8 cellular contexts compared by ENCODE assay signal in genomic region chr2:157443795-157444642, GRCh38. TPM values are rescaled to one million over a fixed set of nuclear protein-coding genes. Genes with fewer than 3 reads are reported as not detected.
A peak's percentile ranks its signal among the peaks of the same experiment; 100 is the strongest.
DNase-seq lines count a peak whose midpoint lies in the region; ATAC-seq and TF ChIP-seq lines count a peak whose summit lies in the region.

Gene CYTIP, minus strand, starts transcription at chr2:157444089. Its CDS starts 69 bp downstream, at chr2:157444020.

- H3K79me2 ChIP-seq in Karpas-422 (ENCODE audit: low read length), result peaks cover 48% of the 10 kb centered on the region

- no peaks in the 10 kb centered on the region for H3K9me3 ChIP-seq in Karpas-422 (ENCODE audit: low read length)
- H3K9me3 ChIP-seq in right lobe of liver, result no peaks in the 10 kb centered on the region

- TF ChIP-seq POLR2A in right lobe of liver (IDR thresholded peaks at IDR 0.05), result peak; percentile 72

- WGBS in right lobe of liver (ENCODE audit: insufficient coverage, low coverage, low lambda C conversion rate, missing lambda C conversion rate), result 57% methylated on average over 13 of the region's 13 CpGs

- peak; percentile 45 for ATAC-seq in GM21528 (IDR thresholded peaks at IDR 0.05; ENCODE audit: low FRiP score, unreplicated experiment)
- ATAC-seq in right lobe of liver, result peak; percentile 62 to 67 (median 66)

- no peaks in the 10 kb centered on the region for H4K20me1 ChIP-seq in Karpas-422 (ENCODE audit: insufficient read depth, low read depth, low read length)

- no peaks in the 10 kb centered on the region for H3K36me3 ChIP-seq in Karpas-422 (ENCODE audit: insufficient read depth, low read length)
- H3K36me3 ChIP-seq in right lobe of liver, result no peaks in the 10 kb centered on the region

- H3K4me2 ChIP-seq in Karpas-422 (ENCODE audit: low read depth, low read length, poor library complexity, severe bottlenecking), result peak within 1 kb of the TSS; percentile 97

- POLR2A ChIA-PET in GM10248 (lab: Yijun Ruan, JAX), result interaction anchor here (0.6 to 1.7 kb wide), 7 partner anchors 9 to 1108 kb away, joined by 3 to 11 read pairs (median 4); no protein-coding TSS in a partner anchor

- peak within 1 kb of the TSS; percentile 81 for H3K9ac ChIP-seq in Karpas-422 (ENCODE audit: low read length)

- peak within 1 kb of the TSS; percentile 81 for H2AFZ ChIP-seq in Karpas-422 (ENCODE audit: low read length)

- H3K4me3 ChIP-seq in Karpas-422 (ENCODE audit: low read length) (peak within 1 kb of the TSS; percentile 80), right lobe of liver (peak within 1 kb of the TSS; percentile 15 to 41 (median 22))

- peaks cover 62% of the 10 kb centered on the region for H3K4me1 ChIP-seq in Karpas-422 (ENCODE audit: low read length)
- H3K4me1 ChIP-seq in right lobe of liver, result no peaks in the 10 kb centered on the region

- peak; percentile 38 for DNase-seq in GM10248 (ENCODE audit: extremely low spot score)
- DNase-seq in Karpas-422, result peak; percentile 91
- peak; percentile 83 for DNase-seq in activated CD8-positive, alpha-beta memory T cell treated with anti-CD3 and anti-CD28 coated beads, Interleukin-2, amount 50 U/mL, for 48 hours
- DNase-seq in right lobe of liver, result no peak
- DNase-seq in DMS114 treated with DMSO at 0.1 percent for 48 hours (lab: John Stamatoyannopoulos, UW; ENCODE audit: unreplicated experiment), result no peak
- DNase-seq in GF-D8 (lab: John Stamatoyannopoulos, UW), result no peak

- peak within 1 kb of the TSS; percentile 92 for H3K27ac ChIP-seq in Karpas-422 (ENCODE audit: low read length)
- peak within 1 kb of the TSS; percentile 31 to 72 (median 67) for H3K27ac ChIP-seq in right lobe of liver

- H3K27me3 ChIP-seq in Karpas-422 (ENCODE audit: low read length) (no peaks in the 10 kb centered on the region), right lobe of liver (no peaks in the 10 kb centered on the region)

- TF ChIP-seq CTCF in GM10248 (IDR thresholded peaks at IDR 0.05; ENCODE audit: control extremely low read depth, extremely low read depth, low read depth, missing control alignments) (no peak), right lobe of liver (IDR thresholded peaks at IDR 0.05) (no peak), subcutaneous adipose tissue (IDR thresholded peaks at IDR 0.05; ENCODE audit: low read depth) (no peak)

- CTCF ChIA-PET in GM10248 (lab: Yijun Ruan, JAX), result interaction anchor here (0.6 to 1.8 kb wide), 14 partner anchors 10 to 141 kb away, joined by 3 to 13 read pairs (median 4); no protein-coding TSS in a partner anchor

- H3K9me2 ChIP-seq in Karpas-422 (replicated peaks; ENCODE audit: insufficient read depth, low read length), result no peaks in the 10 kb centered on the region

- intact Hi-C loops in right lobe of liver (cut with DNase I), result no loop called here

RNA-seq across cellular contexts. Expression of gene CYTIP, which starts in this region (rescaled TPM):
- 72.2 and 97.7 TPM in 2 replicates for total RNA-seq in Karpas-422 (2014; rRNA removed; shearing (Covaris generic); ENCODE audit: low replicate concordance)
- total RNA-seq in right lobe of liver (1 to 10 TPM; 1.1 to 6.0 (median 2.9) TPM), subcutaneous adipose tissue (10 to 100 TPM in 3 of 4 donors, 1 to 10 TPM in 1; 6.4 to 47.8 (median 14.6) TPM)

Comparison
In these comparisons a context has a peak if more than half of its experiments do, and no peak if none do; other contexts are left out.
1. DNase-seq: peak in GM10248 (single experiment), Karpas-422 (single experiment) and activated CD8-positive, alpha-beta memory T cell treated with anti-CD3 and anti-CD28 coated beads, Interleukin-2, amount 50 U/mL, for 48 hours (single experiment); none in right lobe of liver (0 of 3), DMS114 treated with DMSO at 0.1 percent for 48 hours (single experiment) and GF-D8 (single experiment).